Comparison of ENCODE assay signal across 24 cellular contexts in the genomic region with DNA sequence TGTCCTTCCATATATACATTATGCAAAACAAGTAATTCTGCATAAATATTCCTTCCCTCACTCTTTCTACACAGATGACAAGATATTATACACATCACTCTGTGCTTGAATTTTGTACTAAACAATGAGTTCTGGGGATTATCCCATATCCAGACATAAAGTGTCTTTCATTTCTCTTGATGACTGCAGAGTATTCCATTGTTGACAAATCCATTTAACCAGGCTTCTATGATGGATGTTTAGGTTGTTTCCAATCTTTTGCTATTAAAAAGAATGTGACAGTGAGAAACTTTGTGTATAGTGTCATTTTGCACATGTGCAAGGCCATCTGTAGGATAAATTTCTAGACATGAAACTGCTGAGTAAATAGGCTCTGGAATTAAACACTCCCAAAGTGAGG.
"Had no signal": no experiment of that assay in that cellular context is flagged by ENCODE, and none has a peak within 500 bp of the region (broad histone marks: within the 10 kb centered on the region; RNA-seq: fewer than 3 reads in every experiment).

No MANE protein-coding gene starts in this region.

- H3K4me1 ChIP-seq: foreskin keratinocyte had no signal

- H3K27me3 ChIP-seq: esophagus squamous epithelium, left lung, pancreas, right lobe of liver, testis, tibial nerve, upper lobe of right lung had no signal

- H3K36me3 Mint-ChIP-seq: naive B cell; stimulated activated naive B cell treated with anti-CD40 and anti-IgM and Interleukin-4, amounts not matched to agents 10 μg/mL and 1 μg/mL and 100 μg/mL, for 72 hours had no signal

- H3K27ac Mint-ChIP-seq: dendritic cell treated with granulocyte-macrophage colony-stimulating factor and Interleukin-4, amounts not matched to agents 40 ng/mL and 50 ng/mL, for 4 days; effector memory CD8-positive, alpha-beta T cell; progenitor cell of endocrine pancreas; stimulated activated naive B cell treated with anti-CD40 and anti-IgM and Interleukin-4, amounts not matched to agents 10 μg/mL and 1 μg/mL and 100 μg/mL, for 72 hours; stimulated activated naive CD8-positive, alpha-beta T cell treated with anti-CD3 and anti-CD28 coated beads, Interleukin-15, amount 100 ng/mL, for 72 hours had no signal

- H3K27ac ChIP-seq: epithelial cell of prostate, foreskin keratinocyte, left lung, pancreas, right lobe of liver, testis, tibial nerve, upper lobe of right lung had no signal

- H3K4me3 ChIP-seq: left lung, lung, pancreas, right lobe of liver, spleen, testis, tibial nerve, upper lobe of right lung had no signal

- H3K9me3 ChIP-seq: esophagus squamous epithelium, left lung, pancreas, right lobe of liver, spleen, testis, tibial nerve, upper lobe of right lung had no signal

- DNase-seq: cerebellar nuclear complex; effector memory CD8-positive, alpha-beta T cell; esophagus squamous epithelium; foreskin keratinocyte; islet precursor cell; left lung; mesenchymal stem cell; naive B cell; occipital lobe; pancreas; right lobe of liver; spleen; stimulated activated CD4-positive, alpha-beta T cell treated with anti-CD3 and anti-CD28 coated beads, Interleukin-15, amount 100 ng/mL, for 24 hours; stimulated activated CD4-positive, alpha-beta T cell treated with anti-CD3 and anti-CD28 coated beads, Interleukin-1b, Interleukin-23, amount 100 ng/mL, for 48 hours; stimulated activated CD4-positive, alpha-beta T cell treated with anti-CD3 and anti-CD28 coated beads, Interleukin-4, amount 100 ng/mL, for 24 hours; stimulated activated naive B cell treated with anti-CD40 and anti-IgM and Interleukin-4, amounts not matched to agents 10 μg/mL and 1 μg/mL and 100 μg/mL, for 72 hours; stimulated activated naive CD8-positive, alpha-beta T cell treated with anti-CD3 and anti-CD28 coated beads, Interleukin-15, amount 100 ng/mL, for 72 hours; testis; upper lobe of right lung had no signal

- H3K9me3 Mint-ChIP-seq: dendritic cell treated with granulocyte-macrophage colony-stimulating factor and Interleukin-4, amounts not matched to agents 40 ng/mL and 50 ng/mL, for 4 days; effector memory CD8-positive, alpha-beta T cell; naive B cell; stimulated activated naive B cell treated with anti-CD40 and anti-IgM and Interleukin-4, amounts not matched to agents 10 μg/mL and 1 μg/mL and 100 μg/mL, for 72 hours; stimulated activated naive CD8-positive, alpha-beta T cell treated with anti-CD3 and anti-CD28 coated beads, Interleukin-15, amount 100 ng/mL, for 72 hours had no signal

- H3K36me3 ChIP-seq: esophagus squamous epithelium, left lung, pancreas, right lobe of liver, spleen, tibial nerve, upper lobe of right lung had no signal

- H3K4me3 Mint-ChIP-seq: dendritic cell treated with granulocyte-macrophage colony-stimulating factor and Interleukin-4, amounts not matched to agents 40 ng/mL and 50 ng/mL, for 4 days; effector memory CD8-positive, alpha-beta T cell; naive B cell; stimulated activated naive B cell treated with anti-CD40 and anti-IgM and Interleukin-4, amounts not matched to agents 10 μg/mL and 1 μg/mL and 100 μg/mL, for 72 hours; stimulated activated naive CD8-positive, alpha-beta T cell treated with anti-CD3 and anti-CD28 coated beads, Interleukin-15, amount 100 ng/mL, for 72 hours had no signal

- ATAC-seq: effector memory CD8-positive, alpha-beta T cell; foreskin keratinocyte; left lung; pancreas; right lobe of liver; stimulated activated naive B cell treated with anti-CD40 and anti-IgM and Interleukin-4, amounts not matched to agents 10 μg/mL and 1 μg/mL and 100 μg/mL, for 72 hours; stimulated activated naive CD8-positive, alpha-beta T cell treated with anti-CD3 and anti-CD28 coated beads, Interleukin-15, amount 100 ng/mL, for 72 hours; upper lobe of right lung had no signal
